In the genomic region with DNA sequence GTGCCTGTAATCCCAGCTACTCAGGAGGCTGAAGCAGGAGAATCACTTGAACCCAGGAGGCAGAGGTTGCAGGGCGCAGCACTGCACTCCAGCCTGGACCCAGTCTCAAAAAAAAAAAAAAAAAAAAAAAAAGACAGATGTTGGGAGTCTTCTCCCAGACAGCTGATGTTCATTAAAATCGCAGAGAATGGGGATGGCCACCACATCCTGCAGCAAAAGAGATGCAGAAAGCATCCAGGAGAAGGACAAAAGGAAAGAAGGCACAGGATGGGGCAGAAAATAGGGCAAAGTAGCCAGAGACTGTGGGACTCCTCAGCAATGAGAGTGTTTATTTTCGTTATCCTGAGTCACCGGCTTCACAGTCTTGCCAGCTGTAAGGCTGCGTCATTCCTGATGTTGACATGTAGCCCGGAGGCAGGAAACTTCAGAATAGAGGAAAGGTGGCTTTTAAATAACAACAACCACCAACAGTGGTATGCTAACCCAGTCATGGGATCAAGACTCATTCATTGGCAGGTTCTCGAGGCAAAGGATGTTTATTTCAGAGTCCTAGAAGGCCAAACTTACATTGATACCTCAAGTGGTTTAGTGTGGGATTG, we compare ENCODE assay signal across 10 cellular contexts.
A peak's percentile ranks its signal among the peaks of the same experiment; 100 is the strongest.
DNase-seq lines count a peak whose midpoint lies in the region; ATAC-seq and TF ChIP-seq lines count a peak whose summit lies in the region.
"Had no signal": no experiment of that assay in that cellular context is flagged by ENCODE, and none has a peak within 500 bp of the region (broad histone marks: within the 10 kb centered on the region; RNA-seq: fewer than 3 reads in every experiment).

No MANE protein-coding gene starts in this region.

- TF ChIP-seq EP300 in stomach (IDR thresholded peaks at IDR 0.05), result peak; percentile 85

- H3K4me3 ChIP-seq in HEK293 (ENCODE audit: low read depth, low read length) (no peak overlapping the region), astrocyte of the spinal cord (ENCODE audit: low read depth, low read length) (no peak overlapping the region), stomach (no peak overlapping the region)
- H3K4me3 ChIP-seq: spleen had no signal

- no peaks in the 10 kb centered on the region for H3K9me3 ChIP-seq in HEK293 (ENCODE audit: control insufficient read depth, insufficient read depth, low read depth, low read length)
- peaks cover 0 to 8% (median 4%) of the 10 kb centered on the region in 4 donors for H3K9me3 ChIP-seq in stomach

- no peak for TF ChIP-seq POLR2A in stomach (IDR thresholded peaks at IDR 0.05)

- 22 to 41% (median 27%) methylated on average over 7 of the region's 7 CpGs for WGBS in stomach, 5 donors

- H3K27ac ChIP-seq in HEK293 (ENCODE audit: extremely low read depth, low read depth, low read length) (no peak overlapping the region), stomach (peak overlapping the region in 4 of 5 donors; percentile 59 to 81 (median 68))
- H3K27ac ChIP-seq: spleen had no signal

- ATAC-seq in GM21528 (IDR thresholded peaks at IDR 0.05; ENCODE audit: low FRiP score, unreplicated experiment), result no peak
- ATAC-seq in HG02610 (IDR thresholded peaks at IDR 0.05; ENCODE audit: unreplicated experiment), result no peak

- in situ Hi-C loops in astrocyte of the spinal cord (cut with HindIII; ENCODE audit: low sequenced_read_pairs), result no loop called here

- intact Hi-C loops in stomach (cut with DNase I; ENCODE audit: low total_unique reads), result no loop called here

- CTCF ChIA-PET in HEK293 (lab: Yijun Ruan, JAX), result interaction anchor here (0.7 kb wide), 1 partner anchor 74 kb away, joined by 3 read pairs; no protein-coding TSS in a partner anchor

- H3K36me3 ChIP-seq in HEK293 (ENCODE audit: control insufficient read depth in 2 of 2, insufficient read depth in 1 of 2, low read length in 2 of 2) (no peaks in the 10 kb centered on the region), stomach (no peaks in the 10 kb centered on the region)
- H3K36me3 ChIP-seq: spleen had no signal

- DNase-seq in astrocyte of the spinal cord (ENCODE audit: low read depth, low spot score) (peak; percentile 99), iPS DF 4.7 (ENCODE audit: extremely low read depth, low spot score) (peak; percentile 49), stomach (peak; percentile 41), NCI-H82 (lab: John Stamatoyannopoulos, UW) (no peak), NAMALWA (ENCODE audit: low spot score) (no peak)
- DNase-seq: NCI-H2029, spleen had no signal

- POLR2A ChIA-PET in HEK293 (lab: Yijun Ruan, JAX), result no interaction called here

- H3K27me3 ChIP-seq in stomach, result no peaks in the 10 kb centered on the region

- H3K4me1 ChIP-seq in HEK293 (ENCODE audit: control insufficient read depth, insufficient read depth, low read length) (peaks cover 10% of the 10 kb centered on the region), stomach (peaks cover 0 to 11% (median 6%) of the 10 kb centered on the region in 4 donors)
- H3K4me1 ChIP-seq: spleen had no signal

- TF ChIP-seq CTCF in HEK293 (tag by site-specific recombination; IDR thresholded peaks at IDR 0.05) (no peak), astrocyte of the spinal cord (IDR thresholded peaks at IDR 0.05; ENCODE audit: low read depth, low read length) (no peak), stomach (IDR thresholded peaks at IDR 0.05) (no peak)

TF ChIP-seq in HEK293, 187 proteins besides CTCF, POLR2A, EP300 and RAD21 (continues in another document):
- peak; percentile 30; the same call in 1 of the 2 replicates for TF ChIP-seq ZBTB20 (tag by site-specific recombination; IDR thresholded peaks at IDR 0.05)
- TF ChIP-seq ATF2 (tag by site-specific recombination; IDR thresholded peaks at IDR 0.05; ENCODE audit: low read depth), result no peak
- TF ChIP-seq ZNF248 (tag by site-specific recombination; IDR thresholded peaks at IDR 0.05), result no peak
- peak; percentile 67; the same call in 1 of the 2 replicates for TF ChIP-seq WT1 (tag by site-specific recombination; IDR thresholded peaks at IDR 0.05)
- peak; percentile 77 for TF ChIP-seq ZNF600 (tag by site-specific recombination; IDR thresholded peaks at IDR 0.05)
- TF ChIP-seq ZNF146 (tag by site-specific recombination; IDR thresholded peaks at IDR 0.05), result 0 out of 2 replicates have a peak, but pooled peaks have one; percentile 16
- no peak for TF ChIP-seq ZNF571 (tag by site-specific recombination; IDR thresholded peaks at IDR 0.05)
- no peak for TF ChIP-seq YY1 (tag by site-specific recombination; IDR thresholded peaks at IDR 0.05)
- peak; percentile 51; the same call in 1 of the 2 replicates for TF ChIP-seq ZNF335 (tag by site-specific recombination; conservative IDR thresholded peaks at IDR 0.05)
- peak; percentile 88 for TF ChIP-seq KLF17 (tag by site-specific recombination; IDR thresholded peaks at IDR 0.05)
- TF ChIP-seq HOXC10 (CRISPR knock-in tag; IDR thresholded peaks at IDR 0.05), result no peak
- no peak for TF ChIP-seq EGR2 (tag by site-specific recombination; IDR thresholded peaks at IDR 0.05; ENCODE audit: low read depth)
- TF ChIP-seq ZNF324 (tag by site-specific recombination; IDR thresholded peaks at IDR 0.05), result peak; percentile 34; the same call in 1 of the 2 replicates
- peak; percentile 89 for TF ChIP-seq KLF10 (tag by site-specific recombination; IDR thresholded peaks at IDR 0.05)
- peak; percentile 87 for TF ChIP-seq PRDM1 (tag by site-specific recombination; IDR thresholded peaks at IDR 0.05)
- peak; percentile 26; the same call in 1 of the 2 replicates for TF ChIP-seq ZNF10 (tag by site-specific recombination; IDR thresholded peaks at IDR 0.05)
- peak; percentile 60; the same call in 1 of the 2 replicates for TF ChIP-seq ZNF394 (tag by site-specific recombination; IDR thresholded peaks at IDR 0.05; ENCODE audit: borderline replicate concordance)
- TF ChIP-seq ZNF837 (tag by site-specific recombination; IDR thresholded peaks at IDR 0.05), result peak; percentile 96
- TF ChIP-seq ZNF362 (tag by site-specific recombination; IDR thresholded peaks at IDR 0.05), result peak; percentile 98
- peak; percentile 71 for TF ChIP-seq KLF8 (tag by site-specific recombination; IDR thresholded peaks at IDR 0.05)
- TF ChIP-seq ZNF214 (tag by site-specific recombination; IDR thresholded peaks at IDR 0.05; ENCODE audit: borderline replicate concordance), result no peak
- TF ChIP-seq, protein P1, sequence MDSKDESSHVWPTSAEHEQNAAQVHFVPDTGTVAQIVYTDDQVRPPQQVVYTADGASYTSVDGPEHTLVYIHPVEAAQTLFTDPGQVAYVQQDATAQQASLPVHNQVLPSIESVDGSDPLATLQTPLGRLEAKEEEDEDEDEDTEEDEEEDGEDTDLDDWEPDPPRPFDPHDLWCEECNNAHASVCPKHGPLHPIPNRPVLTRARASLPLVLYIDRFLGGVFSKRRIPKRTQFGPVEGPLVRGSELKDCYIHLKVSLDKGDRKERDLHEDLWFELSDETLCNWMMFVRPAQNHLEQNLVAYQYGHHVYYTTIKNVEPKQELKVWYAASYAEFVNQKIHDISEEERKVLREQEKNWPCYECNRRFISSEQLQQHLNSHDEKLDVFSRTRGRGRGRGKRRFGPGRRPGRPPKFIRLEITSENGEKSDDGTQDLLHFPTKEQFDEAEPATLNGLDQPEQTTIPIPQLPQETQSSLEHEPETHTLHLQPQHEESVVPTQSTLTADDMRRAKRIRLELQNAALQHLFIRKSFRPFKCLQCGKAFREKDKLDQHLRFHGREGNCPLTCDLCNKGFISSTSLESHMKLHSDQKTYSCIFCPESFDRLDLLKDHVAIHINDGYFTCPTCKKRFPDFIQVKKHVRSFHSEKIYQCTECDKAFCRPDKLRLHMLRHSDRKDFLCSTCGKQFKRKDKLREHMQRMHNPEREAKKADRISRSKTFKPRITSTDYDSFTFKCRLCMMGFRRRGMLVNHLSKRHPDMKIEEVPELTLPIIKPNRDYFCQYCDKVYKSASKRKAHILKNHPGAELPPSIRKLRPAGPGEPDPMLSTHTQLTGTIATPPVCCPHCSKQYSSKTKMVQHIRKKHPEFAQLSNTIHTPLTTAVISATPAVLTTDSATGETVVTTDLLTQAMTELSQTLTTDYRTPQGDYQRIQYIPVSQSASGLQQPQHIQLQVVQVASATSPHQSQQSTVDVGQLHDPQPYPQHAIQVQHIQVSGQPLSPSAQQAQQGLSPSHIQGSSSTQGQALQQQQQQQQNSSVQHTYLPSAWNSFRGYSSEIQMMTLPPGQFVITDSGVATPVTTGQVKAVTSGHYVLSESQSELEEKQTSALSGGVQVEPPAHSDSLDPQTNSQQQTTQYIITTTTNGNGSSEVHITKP (tag by site-specific recombination; IDR thresholded peaks at IDR 0.05), result peak; percentile 63
- peak; percentile 49; the same call in 1 of the 2 replicates for TF ChIP-seq SP3 (tag by site-specific recombination; IDR thresholded peaks at IDR 0.05)

Comparison
In these comparisons a context has a peak if more than half of its experiments do, and no peak if none do; other contexts are left out.
1. DNase-seq: peak in astrocyte of the spinal cord (single experiment), iPS DF 4.7 (single experiment) and stomach (single experiment); none in NCI-H82 (single experiment) and NAMALWA (single experiment).